In genomic region chr20:17884318-17885003, GRCh38 we compare ENCODE assay signal across 1 cellular context.
TF ChIP-seq lines count a peak whose summit lies in the region.

No MANE protein-coding gene starts in this region.

TF ChIP-seq in IMR-90, 13 proteins besides CTCF, POLR2A, EP300 and RAD21 (continued from another document):
- no peak for TF ChIP-seq USF2 (IDR thresholded peaks at IDR 0.05; ENCODE audit: low read depth, low read length)
- TF ChIP-seq RFX5 (IDR thresholded peaks at IDR 0.05; ENCODE audit: low read depth, low read length), result no peak
- no peak for TF ChIP-seq MAZ (IDR thresholded peaks at IDR 0.05; ENCODE audit: borderline replicate concordance, low read depth, low read length)
- TF ChIP-seq CHD1 (IDR thresholded peaks at IDR 0.05; ENCODE audit: low read depth, low read length), result no peak
- no peak for TF ChIP-seq SMC3 (IDR thresholded peaks at IDR 0.05; ENCODE audit: low read depth, low read length)
- no peak for TF ChIP-seq BHLHE40 (IDR thresholded peaks at IDR 0.05; ENCODE audit: low read depth, low read length)
- no peak for TF ChIP-seq ELK1 (IDR thresholded peaks at IDR 0.05; ENCODE audit: borderline replicate concordance, low read depth, low read length)
